In the genomic region with DNA sequence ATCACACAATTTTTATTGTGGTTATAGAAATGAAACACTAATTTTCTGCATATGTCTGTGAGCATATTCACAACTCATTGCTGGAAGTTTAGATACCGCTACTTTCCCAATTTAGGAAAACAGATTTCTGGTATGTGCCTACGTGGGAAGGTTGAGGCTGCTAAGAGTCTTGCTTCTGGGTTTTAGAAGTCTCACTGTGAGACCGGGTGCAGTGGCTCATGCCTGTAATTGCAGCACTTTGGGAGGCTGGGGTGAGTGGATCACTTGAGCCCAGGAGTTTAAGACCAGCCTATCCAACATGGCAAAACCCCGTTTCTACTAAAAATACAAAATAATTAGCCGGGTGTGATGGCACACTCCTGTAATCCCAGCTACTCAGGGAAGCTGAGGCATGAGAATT, we compare ENCODE assay signal across 29 cellular contexts. TPM values are rescaled to one million over a fixed set of nuclear protein-coding genes. Genes with fewer than 3 reads are reported as not detected.
A peak's percentile ranks its signal among the peaks of the same experiment; 100 is the strongest.
DNase-seq lines count a peak whose midpoint lies in the region; ATAC-seq, FAIRE-seq and TF ChIP-seq lines count a peak whose summit lies in the region.
"Had no signal": no experiment of that assay in that cellular context is flagged by ENCODE, and none has a peak within 500 bp of the region (broad histone marks: within the 10 kb centered on the region; RNA-seq: fewer than 3 reads in every experiment).

No MANE protein-coding gene starts in this region.

- H3K4me2 ChIP-seq in GM23248 (ENCODE audit: unreplicated experiment) (no peak overlapping the region), OCI-LY1 (ENCODE audit: low read length) (no peak overlapping the region)

- H3K36me3 ChIP-seq in GM23248 (ENCODE audit: low read depth): no peaks in the 10 kb centered on the region
- peaks cover 13% of the 10 kb centered on the region; the same call in 1 of the 2 replicates for H3K36me3 ChIP-seq in OCI-LY1 (ENCODE audit: insufficient read depth, low read length)
- H3K36me3 ChIP-seq in neutrophil: peaks cover 24% of the 10 kb centered on the region
- no peaks in the 10 kb centered on the region for H3K36me3 ChIP-seq in body of pancreas (replicated peaks in 1 of 2; ENCODE audit: insufficient read depth in 1 of 2, low read depth in 2 of 2)
- H3K36me3 ChIP-seq: SJSA1 had no signal

- H3F3A ChIP-seq in GM23248 (ENCODE audit: insufficient read depth) (peaks cover 31% of the 10 kb centered on the region), OCI-LY1 (ENCODE audit: insufficient read depth, low read length) (no peaks in the 10 kb centered on the region)

- H3K27me3 ChIP-seq in GM23248 (replicated peaks; ENCODE audit: insufficient read depth): no peaks in the 10 kb centered on the region
- no peaks in the 10 kb centered on the region for H3K27me3 ChIP-seq in OCI-LY1 (ENCODE audit: insufficient read depth, low read length)
- H3K27me3 ChIP-seq in neutrophil: no peaks in the 10 kb centered on the region
- H3K27me3 ChIP-seq in body of pancreas: no peaks in the 10 kb centered on the region
- H3K27me3 ChIP-seq: dorsolateral prefrontal cortex, SJSA1, upper lobe of left lung had no signal

- DNase-seq in GM23248 (peak; percentile 64), cerebellar cortex (ENCODE audit: low spot score) (peak; percentile 20), NCI-H146 treated with DMSO at 0.1 percent for 48 hours (lab: John Stamatoyannopoulos, UW; ENCODE audit: unreplicated experiment) (no peak), H54 (ENCODE audit: insufficient read length, low spot score) (no peak), body of pancreas (no peak)
- DNase-seq: activated CD4-positive, alpha-beta memory T cell treated with anti-CD3 and anti-CD28 coated beads for 36 hours; activated CD4-positive, CD25-positive, alpha-beta regulatory T cell treated with anti-CD3 and anti-CD28 coated beads, Interleukin-2, amount 50 U/mL, for 72 hours; activated naive CD4-positive, alpha-beta T cell; cerebellar nuclear complex; DND-41; dorsolateral prefrontal cortex; GOT3; hippocampal formation; mucosa of descending colon; MV-4-11; natural killer cell; NCI-H146; NCI-H2107; NCI-H446; NCI-H82; RPMI8226; stimulated activated naive CD4-positive, alpha-beta T cell; upper lobe of left lung had no signal

- peaks cover 32% of the 10 kb centered on the region for H3K4me1 ChIP-seq in GM23248 (ENCODE audit: insufficient read depth)
- H3K4me1 ChIP-seq in OCI-LY1 (ENCODE audit: insufficient read depth, low read length, severe bottlenecking): peaks cover 3% of the 10 kb centered on the region
- H3K4me1 ChIP-seq in neutrophil (ENCODE audit: control insufficient read depth in 1 of 2, insufficient read depth in 1 of 2, low read depth in 1 of 2, low read length in 1 of 2): peaks cover 0 to 3% of the 10 kb centered on the region in 2 experiments
- H3K4me1 ChIP-seq in body of pancreas: peaks cover 4% of the 10 kb centered on the region
- H3K4me1 ChIP-seq: SJSA1, upper lobe of left lung had no signal

- FAIRE-seq in H54 (lab: Jason Lieb, UNC): no peak
- FAIRE-seq: TTC549 had no signal

- in situ Hi-C loops in GM23248 (cut with MboI): no loop called here

- H3K79me2 ChIP-seq in GM23248 (ENCODE audit: insufficient read depth) (peaks cover 74% of the 10 kb centered on the region), OCI-LY1 (ENCODE audit: insufficient read depth, low read length) (peaks cover 4% of the 10 kb centered on the region; the same call in 1 of the 2 replicates)

- WGBS in GM23248 (ENCODE audit: low coverage in 1 of 2, low lambda C conversion rate in 2 of 2, missing lambda C conversion rate in 2 of 2), 2 experiments: 35 to 42% methylated on average over 5 of the region's 5 CpGs
- 84 to 91% methylated on average over 5 of the region's 5 CpGs for WGBS in body of pancreas, 2 donors

- intact Hi-C loops in body of pancreas (cut with DNase I): no loop called here

- H3K9me3 ChIP-seq in GM23248 (ENCODE audit: low read depth): no peaks in the 10 kb centered on the region
- no peaks in the 10 kb centered on the region for H3K9me3 ChIP-seq in OCI-LY1 (ENCODE audit: low read length)
- H3K9me3 ChIP-seq in neutrophil: no peaks in the 10 kb centered on the region
- no peaks in the 10 kb centered on the region for H3K9me3 ChIP-seq in body of pancreas
- H3K9me3 ChIP-seq: mucosa of descending colon, SJSA1, upper lobe of left lung had no signal

- H3K9ac ChIP-seq in GM23248 (no peak overlapping the region), OCI-LY1 (ENCODE audit: low read length) (no peak overlapping the region)

- H2AFZ ChIP-seq in GM23248: no peak overlapping the region
- no peak overlapping the region for H2AFZ ChIP-seq in OCI-LY1 (ENCODE audit: low read length)

- TF ChIP-seq CTCF in OCI-LY1 (IDR thresholded peaks at IDR 0.05; ENCODE audit: low read length) (no peak), neutrophil (IDR thresholded peaks at IDR 0.05) (no peak), body of pancreas (IDR thresholded peaks at IDR 0.05) (no peak)

- no peaks in the 10 kb centered on the region for H3K9me2 ChIP-seq in GM23248 (ENCODE audit: insufficient read depth)
- H3K9me2 ChIP-seq in OCI-LY1 (ENCODE audit: low read depth, low read length): no peaks in the 10 kb centered on the region

- H3K27ac ChIP-seq in GM23248 (peak overlapping the region; percentile 56), OCI-LY1 (ENCODE audit: low read depth, low read length, poor library complexity, severe bottlenecking) (peak overlapping the region; percentile 37), neutrophil (peak overlapping the region; percentile 40), body of pancreas (no peak overlapping the region)
- H3K27ac ChIP-seq: dorsolateral prefrontal cortex, SJSA1, upper lobe of left lung had no signal

- no peak for ATAC-seq in body of pancreas
- ATAC-seq: mucosa of descending colon, natural killer cell had no signal

- H3K4me3 ChIP-seq in GM23248: no peak overlapping the region
- H3K4me3 ChIP-seq in OCI-LY1 (ENCODE audit: low read depth, low read length, poor library complexity, severe bottlenecking): no peak overlapping the region
- no peak overlapping the region for H3K4me3 ChIP-seq in neutrophil (ENCODE audit: low read depth in 1 of 2, low read length in 1 of 2)
- no peak overlapping the region for H3K4me3 ChIP-seq in body of pancreas
- H3K4me3 ChIP-seq: dorsolateral prefrontal cortex, lung, mucosa of descending colon, SJSA1, skin epidermis, upper lobe of left lung had no signal

- TF ChIP-seq POLR2A in H54 (IDR thresholded peaks at IDR 0.05; ENCODE audit: low read depth, low read length) (no peak), body of pancreas (IDR thresholded peaks at IDR 0.05) (no peak)

- H4K20me1 ChIP-seq in GM23248 (ENCODE audit: insufficient read depth) (peaks cover 3% of the 10 kb centered on the region; the same call in 1 of the 2 replicates), OCI-LY1 (ENCODE audit: insufficient read depth, low read length) (no peaks in the 10 kb centered on the region)

RNA-seq across cellular contexts. Expression of a gene that starts 39.6 kb away (rescaled TPM):
- 18.3 and 26.8 TPM in 2 replicates for total RNA-seq in GM23248 (2014; rRNA removed; shearing (Covaris generic))
- 50.1 and 52.2 TPM in 2 replicates for polyA plus RNA-seq in GM23248 (2016; fragmentation: Nextera tagmentation; extraction: Ambion mirVana)
- 10 to 100 TPM; 18.9 to 19.1 TPM for total RNA-seq in body of pancreas

Comparison
In these comparisons a context has a peak if more than half of its experiments do, and no peak if none do; other contexts are left out.
1. DNase-seq: peak in GM23248 (single experiment) and cerebellar cortex (single experiment); none in NCI-H146 treated with DMSO at 0.1 percent for 48 hours (single experiment), H54 (single experiment) and body of pancreas (0 of 4).
2. H3K27ac ChIP-seq: peak in GM23248 (single experiment), OCI-LY1 (single experiment) and neutrophil (single experiment); none in body of pancreas (0 of 4).